ENCODE assay signal across 30 cellular contexts in genomic region chr1:53589043-53589887, GRCh38.
DNase-seq lines count a peak whose midpoint lies in the region; ATAC-seq and TF ChIP-seq lines count a peak whose summit lies in the region.
"Had no signal": no experiment of that assay in that cellular context is flagged by ENCODE, and none has a peak within 500 bp of the region (broad histone marks: within the 10 kb centered on the region; RNA-seq: fewer than 3 reads in every experiment).

No MANE protein-coding gene starts in this region.

- peaks cover 0 to 5% (median 1%) of the 10 kb centered on the region in 3 donors for H3K27me3 ChIP-seq in sigmoid colon
- H3K27me3 ChIP-seq: breast epithelium had no signal

- no peak overlapping the region for H3K27ac Mint-ChIP-seq in natural killer cell treated with Interleukin-12 subunit alpha and Interleukin-12 subunit beta and Interleukin-15 and Interleukin-18, amount 100 ng/mL, for 72 hours
- H3K27ac Mint-ChIP-seq in natural killer cell = no peak overlapping the region
- H3K27ac Mint-ChIP-seq: activated CD4-positive, alpha-beta T cell treated with anti-CD3 and anti-CD28 coated beads, Interleukin-2, amount 10 ng/mL, durations not matched to agents 24 days and 14 days; B cell; nephron progenitor cell; stimulated activated naive CD8-positive, alpha-beta T cell treated with anti-CD3 and anti-CD28 coated beads, Interleukin-15, Interleukin-2, amounts not matched to agents 100 ng/mL and 50 ng/mL, for 24 hours; T-cell had no signal

- no peaks in the 10 kb centered on the region for H3K9me3 Mint-ChIP-seq in natural killer cell treated with Interleukin-12 subunit alpha and Interleukin-12 subunit beta and Interleukin-15 and Interleukin-18, amount 100 ng/mL, for 72 hours
- no peaks in the 10 kb centered on the region for H3K9me3 Mint-ChIP-seq in natural killer cell
- H3K9me3 Mint-ChIP-seq: activated CD4-positive, alpha-beta T cell treated with anti-CD3 and anti-CD28 coated beads, Interleukin-2, amount 10 ng/mL, durations not matched to agents 24 days and 14 days; activated naive CD4-positive, alpha-beta T cell treated with anti-CD3 and anti-CD28 coated beads, Interleukin-2, amount 50 U/mL, for 72 hours; CD8-positive, alpha-beta memory T cell; nephron progenitor cell; stimulated activated naive CD8-positive, alpha-beta T cell treated with anti-CD3 and anti-CD28 coated beads, Interleukin-15, Interleukin-2, amounts not matched to agents 100 ng/mL and 50 ng/mL, for 24 hours; T-cell had no signal

- TF ChIP-seq CTCF in natural killer cell (IDR thresholded peaks at IDR 0.05) = no peak
- TF ChIP-seq CTCF in sigmoid colon (IDR thresholded peaks at IDR 0.05) = no peak

- no peaks in the 10 kb centered on the region for H3K9me3 ChIP-seq in sigmoid colon
- H3K9me3 ChIP-seq: breast epithelium, lower lobe of right lung, mucosa of descending colon had no signal

- peaks cover 31 to 42% of the 10 kb centered on the region in 2 donors for H3K27me3 Mint-ChIP-seq in natural killer cell treated with Interleukin-12 subunit alpha and Interleukin-12 subunit beta and Interleukin-15 and Interleukin-18, amount 100 ng/mL, for 72 hours
- H3K27me3 Mint-ChIP-seq in natural killer cell (ENCODE audit: low read depth in 2 of 2) = peaks cover 42 to 59% of the 10 kb centered on the region in 2 donors
- H3K27me3 Mint-ChIP-seq: stimulated activated naive CD8-positive, alpha-beta T cell treated with anti-CD3 and anti-CD28 coated beads, Interleukin-15, Interleukin-2, amounts not matched to agents 100 ng/mL and 50 ng/mL, for 24 hours; T-cell had no signal

- TF ChIP-seq EP300 in sigmoid colon (IDR thresholded peaks at IDR 0.05) = no peak

- no peak for ATAC-seq in natural killer cell treated with Interleukin-12 subunit alpha and Interleukin-12 subunit beta and Interleukin-15 and Interleukin-18, amount 100 ng/mL, for 72 hours
- ATAC-seq in natural killer cell (no peak), HG02678 (IDR thresholded peaks at IDR 0.05; ENCODE audit: unreplicated experiment) (no peak), HG03457 (IDR thresholded peaks at IDR 0.05; ENCODE audit: unreplicated experiment) (no peak)
- ATAC-seq: lower lobe of right lung, mucosa of descending colon, T-cell had no signal

- H3K36me3 ChIP-seq in sigmoid colon = no peaks in the 10 kb centered on the region
- H3K36me3 ChIP-seq: breast epithelium, lower lobe of right lung, WERI-Rb-1 had no signal

- peaks cover 0 to 11% (median 0%) of the 10 kb centered on the region in 4 donors for H3K4me1 ChIP-seq in sigmoid colon
- H3K4me1 ChIP-seq: breast epithelium, parathyroid adenoma had no signal

- H3K36me3 Mint-ChIP-seq in natural killer cell treated with Interleukin-12 subunit alpha and Interleukin-12 subunit beta and Interleukin-15 and Interleukin-18, amount 100 ng/mL, for 72 hours = no peaks in the 10 kb centered on the region
- no peaks in the 10 kb centered on the region for H3K36me3 Mint-ChIP-seq in natural killer cell
- H3K36me3 Mint-ChIP-seq: activated naive CD4-positive, alpha-beta T cell treated with anti-CD3 and anti-CD28 coated beads, Interleukin-2, amount 50 U/mL, for 72 hours; CD8-positive, alpha-beta memory T cell; T-cell had no signal

- 90 to 93% methylated on average over 11 of the region's 11 CpGs for WGBS in sigmoid colon, 2 donors

- peaks cover 16 to 18% of the 10 kb centered on the region in 2 donors for H3K4me1 Mint-ChIP-seq in natural killer cell treated with Interleukin-12 subunit alpha and Interleukin-12 subunit beta and Interleukin-15 and Interleukin-18, amount 100 ng/mL, for 72 hours (ENCODE audit: low read depth in 2 of 2)
- peaks cover 20 to 27% of the 10 kb centered on the region in 2 donors for H3K4me1 Mint-ChIP-seq in natural killer cell
- H3K4me1 Mint-ChIP-seq: B cell had no signal

- TF ChIP-seq POLR2A in sigmoid colon (IDR thresholded peaks at IDR 0.05) (no peak), erythroblast (IDR thresholded peaks at IDR 0.05; ENCODE audit: low read length) (no peak)

- intact Hi-C loops in natural killer cell (cut with micrococcal nuclease) = no loop called here
- intact Hi-C loops in sigmoid colon (cut with DNase I) = no loop called here

- H3K4me3 ChIP-seq in sigmoid colon = no peak overlapping the region
- H3K4me3 ChIP-seq: breast epithelium, lower lobe of right lung, mucosa of descending colon had no signal

- DNase-seq in natural killer cell treated with Interleukin-12 subunit alpha and Interleukin-12 subunit beta and Interleukin-15 and Interleukin-18, amount 100 ng/mL, for 72 hours (ENCODE audit: low spot score) = peak; percentile 39
- DNase-seq in natural killer cell (no peak), iPS-NIHi11 (ENCODE audit: low spot score) (peak; percentile 4), sigmoid colon (peak; percentile 30), SK-N-DZ (ENCODE audit: low spot score) (no peak), erythroblast (lab: John Stamatoyannopoulos, UW) (no peak)
- DNase-seq: ACHN; activated CD4-positive, alpha-beta T cell treated with anti-CD3 and anti-CD28 coated beads, Interleukin-2, amount 10 ng/mL, durations not matched to agents 24 days and 14 days; amygdala; CD8-positive, alpha-beta memory T cell; effector memory CD4-positive, alpha-beta T cell; glutamatergic neuron; lower lobe of right lung; MM.1S; mucosa of descending colon; NCI-H1105 treated with DMSO at 0.1 percent for 48 hours; NCI-H187 treated with DMSO at 0.1 percent for 48 hours; NCI-H2171; nephron progenitor cell; stimulated activated CD4-positive, alpha-beta T cell treated with anti-CD3 and anti-CD28 coated beads, Interleukin-1b, Interleukin-23, amount 100 ng/mL, for 48 hours; WERI-Rb-1 had no signal

- H3K4me3 Mint-ChIP-seq in natural killer cell treated with Interleukin-12 subunit alpha and Interleukin-12 subunit beta and Interleukin-15 and Interleukin-18, amount 100 ng/mL, for 72 hours = no peak overlapping the region
- no peak overlapping the region for H3K4me3 Mint-ChIP-seq in natural killer cell
- H3K4me3 Mint-ChIP-seq: activated CD4-positive, alpha-beta T cell treated with anti-CD3 and anti-CD28 coated beads, Interleukin-2, amount 10 ng/mL, durations not matched to agents 24 days and 14 days; B cell; CD8-positive, alpha-beta memory T cell; nephron progenitor cell; stimulated activated naive CD8-positive, alpha-beta T cell treated with anti-CD3 and anti-CD28 coated beads, Interleukin-15, Interleukin-2, amounts not matched to agents 100 ng/mL and 50 ng/mL, for 24 hours; T-cell had no signal

- H3K27ac ChIP-seq in sigmoid colon = no peak overlapping the region
- H3K27ac ChIP-seq: KMS-11, lower lobe of right lung, parathyroid adenoma, WERI-Rb-1 had no signal

Comparison
In these comparisons a context has a peak if more than half of its experiments do, and no peak if none do; other contexts are left out.
1. DNase-seq: peak in natural killer cell treated with Interleukin-12 subunit alpha and Interleukin-12 subunit beta and Interleukin-15 and Interleukin-18, amount 100 ng/mL, for 72 hours (single experiment), iPS-NIHi11 (single experiment) and sigmoid colon (single experiment); none in natural killer cell (single experiment), SK-N-DZ (single experiment) and erythroblast (0 of 2).